ENCODE assay signal across 24 cellular contexts in genomic region chr1:81948495-81948894, GRCh38.
"Had no signal": no experiment of that assay in that cellular context is flagged by ENCODE, and none has a peak within 500 bp of the region (broad histone marks: within the 10 kb centered on the region; RNA-seq: fewer than 3 reads in every experiment).

No MANE protein-coding gene starts in this region.

- H3K27me3 Mint-ChIP-seq: memory B cell; naive B cell; stimulated activated naive B cell treated with anti-CD40 and anti-IgM and Interleukin-4, amounts not matched to agents 10 μg/mL and 1 μg/mL and 100 μg/mL, for 72 hours; stimulated activated naive CD8-positive, alpha-beta T cell treated with anti-CD3 and anti-CD28 coated beads, Interleukin-15, amount 100 ng/mL, for 72 hours had no signal

- H3K4me3 ChIP-seq: coronary artery, hepatocyte, left ventricle myocardium inferior, lower lobe of right lung, pancreas, prostate gland, right lobe of liver, testis, tibial nerve, upper lobe of right lung, vagina had no signal

- H3K4me3 Mint-ChIP-seq: memory B cell; naive B cell; stimulated activated naive B cell treated with anti-CD40 and anti-IgM and Interleukin-4, amounts not matched to agents 10 μg/mL and 1 μg/mL and 100 μg/mL, for 72 hours; stimulated activated naive CD8-positive, alpha-beta T cell treated with anti-CD3 and anti-CD28 coated beads, Interleukin-15, amount 100 ng/mL, for 72 hours had no signal

- H3K9me3 Mint-ChIP-seq: memory B cell had no signal

- H3K4me1 ChIP-seq: lower lobe of right lung, pancreas, prostate gland, right lobe of liver, testis, upper lobe of right lung had no signal

- H3K27ac ChIP-seq: coronary artery, hepatocyte, left ventricle myocardium inferior, lower lobe of right lung, pancreas, prostate gland, right lobe of liver, testis, tibial nerve, upper lobe of right lung, vagina had no signal

- DNase-seq: effector CD8-positive, alpha-beta T cell; foreskin melanocyte; head of caudate nucleus; kidney; left cardiac atrium; left ventricle myocardium inferior; lower lobe of right lung; naive B cell; occipital lobe; pancreas; retina; right lobe of liver; stimulated activated CD4-positive, alpha-beta T cell treated with anti-CD3 and anti-CD28 coated beads, Interleukin-2, amount 100 ng/mL, for 24 hours; stimulated activated CD4-positive, alpha-beta T cell treated with anti-CD3 and anti-CD28 coated beads, Interleukin-4, amount 100 ng/mL, for 4 hours; stimulated activated naive B cell treated with anti-CD40 and anti-IgM and Interleukin-4, amounts not matched to agents 10 μg/mL and 1 μg/mL and 100 μg/mL, for 72 hours; stimulated activated naive CD8-positive, alpha-beta T cell treated with anti-CD3 and anti-CD28 coated beads, Interleukin-15, amount 100 ng/mL, for 72 hours; testis; upper lobe of right lung had no signal

- H3K4me1 Mint-ChIP-seq: memory B cell; naive B cell; stimulated activated naive B cell treated with anti-CD40 and anti-IgM and Interleukin-4, amounts not matched to agents 10 μg/mL and 1 μg/mL and 100 μg/mL, for 72 hours; stimulated activated naive CD8-positive, alpha-beta T cell treated with anti-CD3 and anti-CD28 coated beads, Interleukin-15, amount 100 ng/mL, for 72 hours had no signal

- ATAC-seq: left cardiac atrium; lower lobe of right lung; pancreas; right lobe of liver; stimulated activated naive B cell treated with anti-CD40 and anti-IgM and Interleukin-4, amounts not matched to agents 10 μg/mL and 1 μg/mL and 100 μg/mL, for 72 hours; stimulated activated naive CD8-positive, alpha-beta T cell treated with anti-CD3 and anti-CD28 coated beads, Interleukin-15, amount 100 ng/mL, for 72 hours; upper lobe of right lung had no signal

- H3K27ac Mint-ChIP-seq: memory B cell; naive B cell; stimulated activated naive B cell treated with anti-CD40 and anti-IgM and Interleukin-4, amounts not matched to agents 10 μg/mL and 1 μg/mL and 100 μg/mL, for 72 hours; stimulated activated naive CD8-positive, alpha-beta T cell treated with anti-CD3 and anti-CD28 coated beads, Interleukin-15, amount 100 ng/mL, for 72 hours had no signal

- H3K36me3 ChIP-seq: pancreas, prostate gland, tibial nerve, upper lobe of right lung, vagina had no signal

- H3K36me3 Mint-ChIP-seq: memory B cell; naive B cell; stimulated activated naive B cell treated with anti-CD40 and anti-IgM and Interleukin-4, amounts not matched to agents 10 μg/mL and 1 μg/mL and 100 μg/mL, for 72 hours had no signal

- H3K9me3 ChIP-seq: left ventricle myocardium inferior, lower lobe of right lung, pancreas, prostate gland, right lobe of liver, testis, tibial nerve, upper lobe of right lung, vagina had no signal

- H2AFZ ChIP-seq: hepatocyte had no signal

- H3K4me2 ChIP-seq: hepatocyte had no signal

- H3K27me3 ChIP-seq: hepatocyte, pancreas, right lobe of liver, testis, tibial nerve, upper lobe of right lung, vagina had no signal
